31 cellular contexts compared by ENCODE assay signal in genomic region chr6:54098450-54099044, GRCh38. TPM values are rescaled to one million over a fixed set of nuclear protein-coding genes. Genes with fewer than 3 reads are reported as not detected.
DNase-seq lines count a peak whose midpoint lies in the region; ATAC-seq, FAIRE-seq and TF ChIP-seq lines count a peak whose summit lies in the region.
"Had no signal": no experiment of that assay in that cellular context is flagged by ENCODE, and none has a peak within 500 bp of the region (broad histone marks: within the 10 kb centered on the region; RNA-seq: fewer than 3 reads in every experiment).

No MANE protein-coding gene starts in this region.

- H3K4me1 ChIP-seq in OCI-LY3 (ENCODE audit: low read length): peaks cover 24% of the 10 kb centered on the region
- H3K4me1 ChIP-seq in HepG2 (ENCODE audit: insufficient read depth, low read length): peaks cover 18% of the 10 kb centered on the region
- H3K4me1 ChIP-seq in gastrocnemius medialis: peaks cover 55 to 82% of the 10 kb centered on the region in 2 donors
- H3K4me1 ChIP-seq in transverse colon: no peaks in the 10 kb centered on the region
- H3K4me1 ChIP-seq in smooth muscle cell (ENCODE audit: low read depth): peaks cover 4% of the 10 kb centered on the region
- H3K4me1 ChIP-seq: BE2C, BLaER1 had no signal

- WGBS in HepG2 (ENCODE audit: low lambda C conversion rate): 8% methylated on average over 6 of the region's 6 CpGs
- 76 to 83% methylated on average over 5 to 6 of the region's 6 CpGs for WGBS in transverse colon (ENCODE audit: low coverage in 1 of 2), 2 donors
- 94% methylated on average over 6 of the region's 6 CpGs for WGBS in smooth muscle cell (ENCODE audit: low lambda C conversion rate)

- no peaks in the 10 kb centered on the region for H3F3A ChIP-seq in smooth muscle cell (ENCODE audit: low read depth)

- in situ Hi-C loops in HepG2 (cut with HindIII; ENCODE audit: extremely low pct_ligation_motif_present, low pct_unique_long_range_greater_than_20kb) (no loop called here), gastrocnemius medialis (cut with MboI; ENCODE audit: low sequenced_read_pairs in 4 of 4) (no loop called here), transverse colon (cut with MboI; ENCODE audit: low pct_ligation_motif_present in 1 of 4, low pct_unique_long_range_greater_than_20kb in 1 of 4, low sequenced_read_pairs in 3 of 4) (no loop called here)

- BruUV-seq in HepG2 (replicated peaks; lab: Mats Ljungman, UMichigan): no TSS peak

- H2AFZ ChIP-seq in OCI-LY3 (ENCODE audit: low read depth, low read length): no peak overlapping the region
- no peak overlapping the region for H2AFZ ChIP-seq in HepG2 (ENCODE audit: low read length)
- H2AFZ ChIP-seq in smooth muscle cell (ENCODE audit: low read depth): no peak overlapping the region

- no peak for FAIRE-seq in HepG2 (lab: Jason Lieb, UNC)
- FAIRE-seq: GM12878, GM12892, GM18507 had no signal

- H3K27me3 ChIP-seq in OCI-LY3 (ENCODE audit: low read depth, low read length) (peaks cover 27% of the 10 kb centered on the region), HepG2 (ENCODE audit: control insufficient read depth in 1 of 2, insufficient read depth in 2 of 2, low read length in 2 of 2) (no peaks in the 10 kb centered on the region), gastrocnemius medialis (no peaks in the 10 kb centered on the region), transverse colon (no peaks in the 10 kb centered on the region), smooth muscle cell (ENCODE audit: low read depth) (no peaks in the 10 kb centered on the region)
- H3K27me3 ChIP-seq: BE2C, BLaER1 had no signal

- no peak overlapping the region for H3K4me3 ChIP-seq in OCI-LY3 (ENCODE audit: low read length)
- H3K4me3 ChIP-seq in HepG2 (replicated peaks in 1 of 3; ENCODE audit: insufficient read depth in 1 of 3, low read depth in 2 of 3, low read length in 3 of 3): no peak overlapping the region
- H3K4me3 ChIP-seq in gastrocnemius medialis: no peak overlapping the region
- H3K4me3 ChIP-seq in transverse colon: no peak overlapping the region
- H3K4me3 ChIP-seq in smooth muscle cell: no peak overlapping the region
- H3K4me3 ChIP-seq: BLaER1, GM12878 had no signal

- H3K79me2 ChIP-seq in OCI-LY3 (ENCODE audit: low read length): no peaks in the 10 kb centered on the region
- H3K79me2 ChIP-seq in HepG2 (ENCODE audit: insufficient read depth, low read length): no peaks in the 10 kb centered on the region
- H3K79me2 ChIP-seq in smooth muscle cell (ENCODE audit: low read depth): no peaks in the 10 kb centered on the region

- H3K27ac ChIP-seq in OCI-LY3 (ENCODE audit: low read length): no peak overlapping the region
- no peak overlapping the region for H3K27ac ChIP-seq in HepG2 (ENCODE audit: extremely low read length, insufficient read depth, low read length)
- H3K27ac ChIP-seq in gastrocnemius medialis: peak overlapping the region in 3 of 4 donors; percentile 35 to 54 (median 39)
- H3K27ac ChIP-seq in transverse colon: no peak overlapping the region
- H3K27ac ChIP-seq in smooth muscle cell (ENCODE audit: low read depth): no peak overlapping the region
- H3K27ac ChIP-seq: 22Rv1, BLaER1 had no signal

- TF ChIP-seq CTCF in OCI-LY3 (IDR thresholded peaks at IDR 0.05; ENCODE audit: low read depth, low read length) (no peak), HepG2 (CRISPR knock-in tag; IDR thresholded peaks at IDR 0.05) (no peak), gastrocnemius medialis (IDR thresholded peaks at IDR 0.05 in 4 of 5, conservative IDR thresholded peaks at IDR 0.05 in 1 of 5) (no peak), transverse colon (IDR thresholded peaks at IDR 0.05) (no peak), smooth muscle cell (IDR thresholded peaks at IDR 0.05; ENCODE audit: borderline replicate concordance, insufficient read depth, poor library complexity, severe bottlenecking) (no peak)

- H3K9ac ChIP-seq in OCI-LY3 (ENCODE audit: low read length) (no peak overlapping the region), HepG2 (ENCODE audit: insufficient read depth, low read depth, low read length) (no peak overlapping the region), smooth muscle cell (ENCODE audit: low read depth) (no peak overlapping the region)
- H3K9ac ChIP-seq: BLaER1 had no signal

- no peak for TF ChIP-seq RAD21 in HepG2 (CRISPR knock-in tag; IDR thresholded peaks at IDR 0.05)

- no peaks in the 10 kb centered on the region for H3K36me3 ChIP-seq in OCI-LY3 (replicated peaks; ENCODE audit: low read depth, low read length)
- H3K36me3 ChIP-seq in HepG2 (replicated peaks in 1 of 2; ENCODE audit: control insufficient read depth in 1 of 2, insufficient read depth in 2 of 2, low read length in 2 of 2): no peaks in the 10 kb centered on the region
- no peaks in the 10 kb centered on the region for H3K36me3 ChIP-seq in gastrocnemius medialis
- no peaks in the 10 kb centered on the region for H3K36me3 ChIP-seq in transverse colon
- no peaks in the 10 kb centered on the region for H3K36me3 ChIP-seq in smooth muscle cell (ENCODE audit: low read depth)
- H3K36me3 ChIP-seq: BE2C, BLaER1 had no signal

- no peak for TF ChIP-seq POLR2A in HepG2 (IDR thresholded peaks at IDR 0.05; ENCODE audit: insufficient read depth in 1 of 2, low read depth in 2 of 2, low read length in 2 of 2)
- TF ChIP-seq POLR2A in gastrocnemius medialis (IDR thresholded peaks at IDR 0.05): no peak
- no peak for TF ChIP-seq POLR2A in transverse colon (IDR thresholded peaks at IDR 0.05)

- intact Hi-C loops in HepG2 (cut with micrococcal nuclease; ENCODE audit: unreplicated experiment) (no loop called here), gastrocnemius medialis (cut with DNase I; ENCODE audit: low total_unique reads) (no loop called here), transverse colon (cut with DNase I; ENCODE audit: low total_unique reads) (no loop called here)

- 0 out of 2 replicates have a peak overlapping the region, but pooled peaks have one; percentile 15 for H3K4me2 ChIP-seq in OCI-LY3 (ENCODE audit: low read length)
- peak overlapping the region; percentile 45 for H3K4me2 ChIP-seq in HepG2 (ENCODE audit: low read depth, low read length)
- no peak overlapping the region for H3K4me2 ChIP-seq in smooth muscle cell
- H3K4me2 ChIP-seq: BLaER1 had no signal

- peak in 1 of 2 experiments; percentile 61; a peak in 1 of 4 replicates for TF ChIP-seq EP300 in HepG2 (IDR thresholded peaks at IDR 0.05; ENCODE audit: low read depth in 2 of 2, low read length in 2 of 2)
- TF ChIP-seq EP300 in HepG2 (CRISPR knock-in tag; IDR thresholded peaks at IDR 0.05; ENCODE audit: borderline replicate concordance): peak; percentile 38; the same call in 1 of the 2 replicates
- TF ChIP-seq EP300 in transverse colon (IDR thresholded peaks at IDR 0.05; ENCODE audit: low read depth): no peak

- CTCF ChIA-PET in HepG2 (lab: Yijun Ruan, JAX; ENCODE audit: low intra/inter-chr PET ratio, low total read pairs): no interaction called here

- POLR2A ChIA-PET in HepG2 (lab: Yijun Ruan, JAX): interaction anchor here (1.4 kb wide), 1 partner anchor 147 kb away, joined by 3 read pairs; no protein-coding TSS in a partner anchor

- peak; percentile 66 for ATAC-seq in HepG2
- ATAC-seq in gastrocnemius medialis: no peak
- ATAC-seq: GM12878 had no signal

- DNase-seq in NOMO-1 treated with dmso at 0.1 percent for 144 hours (lab: John Stamatoyannopoulos, UW; ENCODE audit: unreplicated experiment) (peak; percentile 0), NOMO-1 (lab: John Stamatoyannopoulos, UW; ENCODE audit: unreplicated experiment in 2 of 2) (no peak), HepG2 (ENCODE audit: low spot score) (peak; percentile 38), gastrocnemius medialis (no peak), amniotic stem cell (lab: John Stamatoyannopoulos, UW) (no peak), transverse colon (no peak), smooth muscle cell (lab: John Stamatoyannopoulos, UW; ENCODE audit: unreplicated experiment) (no peak)
- DNase-seq: ACHN; BE2C; C1 segment of cervical spinal cord; CD4-positive, alpha-beta memory T cell; CD4-positive, CD25-positive, alpha-beta regulatory T cell; CD8-positive, alpha-beta memory T cell; COR-L47; DMS 273 treated with DMSO at 0.1 percent for 48 hours; DMS153; DMS53; DMS79; DND-41; EL; GDM1 had no signal

- H4K20me1 ChIP-seq in OCI-LY3 (ENCODE audit: insufficient read depth, low read length) (no peaks in the 10 kb centered on the region), HepG2 (ENCODE audit: insufficient read depth, low read length) (no peaks in the 10 kb centered on the region), smooth muscle cell (ENCODE audit: low read depth) (no peaks in the 10 kb centered on the region)
- H4K20me1 ChIP-seq: BLaER1 had no signal

- no peaks in the 10 kb centered on the region for H3K9me3 ChIP-seq in OCI-LY3 (ENCODE audit: insufficient read depth, low read length)
- no peaks in the 10 kb centered on the region for H3K9me3 ChIP-seq in HepG2 (ENCODE audit: low read length)
- no peaks in the 10 kb centered on the region for H3K9me3 ChIP-seq in gastrocnemius medialis
- no peaks in the 10 kb centered on the region for H3K9me3 ChIP-seq in transverse colon
- H3K9me3 ChIP-seq in smooth muscle cell (replicated peaks; ENCODE audit: low read depth): no peaks in the 10 kb centered on the region
- H3K9me3 ChIP-seq: BE2C, BLaER1 had no signal

RNA-seq across cellular contexts. Expression of gene MLIP, which starts 12.7 kb away (rescaled TPM):
- total RNA-seq in HepG2 (2016; rRNA removed; fragmentation: Illumina TruSeq; extraction: Trizol): 0.33 TPM in 1 of 2 replicates, not detected in the other
- not detected in 2 replicates for total RNA-seq in HepG2 (2016; cell fraction: cytosol; rRNA removed; fragmentation: Illumina TruSeq; extraction: Trizol; ENCODE audit: low read depth)
- total RNA-seq in HepG2 (2016; cell fraction: insoluble cytoplasmic fraction; rRNA removed; fragmentation: Illumina TruSeq; extraction: Trizol): 0.15 and 0.24 TPM in 2 replicates
- not detected in 2 replicates for total RNA-seq in HepG2 (2016; cell fraction: membrane; rRNA removed; fragmentation: Illumina TruSeq; extraction: Trizol)
- 0.78 and 1.1 TPM in 2 replicates for total RNA-seq in HepG2 (2016; cell fraction: nucleus; rRNA removed; fragmentation: Illumina TruSeq; extraction: Trizol)
- 0.08 TPM in 1 of 2 replicates, not detected in the other for polyA plus RNA-seq in HepG2 (2011; rRNA removed)
- not detected in 2 replicates for polyA plus RNA-seq in HepG2 (2011; cell fraction: cytosol; rRNA removed)
- not detected in 2 replicates for polyA plus RNA-seq in HepG2 (2011; cell fraction: nucleus; rRNA removed)
- polyA plus RNA-seq in HepG2 (2012): not detected in 2 replicates
- polyA plus RNA-seq in HepG2 (2016; cell fraction: cytosol; fragmentation: Illumina TruSeq; extraction: Trizol; ENCODE audit: low read depth): not detected in 2 replicates
- not detected in 2 replicates for polyA plus RNA-seq in HepG2 (2016; cell fraction: insoluble cytoplasmic fraction; fragmentation: Illumina TruSeq; extraction: Trizol; ENCODE audit: low read depth)
- polyA plus RNA-seq in HepG2 (2016; cell fraction: membrane; fragmentation: Illumina TruSeq; extraction: Trizol; ENCODE audit: low read depth): not detected in 2 replicates
- not detected in 2 replicates for polyA plus RNA-seq in HepG2 (2016; cell fraction: nucleus; fragmentation: Illumina TruSeq; extraction: Trizol; ENCODE audit: insufficient read depth, low read depth)
- 0.54 TPM in 1 of 2 replicates, not detected in the other for polyA minus RNA-seq in HepG2 (2011; rRNA and poly(A)+ RNA removed; ENCODE audit: low replicate concordance)
- polyA minus RNA-seq in HepG2 (2011; cell fraction: cytosol; rRNA and poly(A)+ RNA removed): not detected in 2 replicates
- polyA minus RNA-seq in HepG2 (2011; cell fraction: nucleus; rRNA and poly(A)+ RNA removed): 7.8 TPM in 1 of 2 replicates, not detected in the other
- total RNA-seq in gastrocnemius medialis: 100 to 1,000 TPM; 130 to 200 (median 160) TPM
- 1 to 10 TPM in 1 of 4 donors, under 1 TPM in 1, not detected in 2; 0.64 to 4.0 TPM for total RNA-seq in transverse colon
- not detected in 2 replicates for total RNA-seq in smooth muscle cell
- polyA plus RNA-seq in smooth muscle cell: not detected in 2 replicates
- total RNA-seq: CD4-positive, alpha-beta memory T cell; CD4-positive, CD25-positive, alpha-beta regulatory T cell; CD8-positive, alpha-beta memory T cell; Daoy; G401; GM12878 had no signal
- polyA plus RNA-seq: AG04450; CD14-positive monocyte; CD4-positive, alpha-beta memory T cell; CD4-positive, CD25-positive, alpha-beta regulatory T cell; CD8-positive, alpha-beta memory T cell; GM12878 had no signal

Comparison
In these comparisons a context has a peak if more than half of its experiments do, and no peak if none do; other contexts are left out.
1. DNase-seq: peak in NOMO-1 treated with dmso at 0.1 percent for 144 hours (single experiment) and HepG2 (single experiment); none in NOMO-1 (0 of 2), gastrocnemius medialis (0 of 2), amniotic stem cell (single experiment), transverse colon (single experiment) and smooth muscle cell (single experiment).
2. H3K27ac ChIP-seq: peak in gastrocnemius medialis (3 of 4); none in OCI-LY3 (single experiment), HepG2 (single experiment), transverse colon (0 of 4) and smooth muscle cell (single experiment).
3. RNA of gene MLIP, which starts 12.7 kb away (total RNA-seq): 130 to 200 TPM in gastrocnemius medialis; 0.64 to 4.0 TPM in transverse colon, 0.15 to 1.1 TPM in HepG2 and not detected in smooth muscle cell; every median in the first group is over 10 times any median in the second.